Comparison of ENCODE assay signal across 16 cellular contexts in genomic region chr18:8828300-8828699, GRCh38.
DNase-seq lines count a peak whose midpoint lies in the region; ATAC-seq and TF ChIP-seq lines count a peak whose summit lies in the region.
"Had no signal": no experiment of that assay in that cellular context is flagged by ENCODE, and none has a peak within 500 bp of the region (broad histone marks: within the 10 kb centered on the region; RNA-seq: fewer than 3 reads in every experiment).

No MANE protein-coding gene starts in this region.

- H4K91ac ChIP-seq in IMR-90 (ENCODE audit: insufficient read depth, low read depth, low read length): no peak overlapping the region

- no TSS peak for BruUV-seq in IMR-90 (replicated peaks; lab: Mats Ljungman, UMichigan)

- no peak overlapping the region for H4K5ac ChIP-seq in IMR-90 (ENCODE audit: low read depth, low read length)

- peaks cover 10% of the 10 kb centered on the region for H3K27me3 Mint-ChIP-seq in neural progenitor cell (ENCODE audit: insufficient read depth, low read depth)
- peaks cover 22 to 25% of the 10 kb centered on the region in 2 donors for H3K27me3 Mint-ChIP-seq in effector memory CD8-positive, alpha-beta T cell

- dilution Hi-C loops in IMR-90 (cut with HindIII; ENCODE audit: low sequenced_read_pairs, unreplicated experiment): no loop called here

- no peak for TF ChIP-seq CTCF in IMR-90 (conservative IDR thresholded peaks at IDR 0.05; ENCODE audit: low read depth, low read length)
- no peak for TF ChIP-seq CTCF in esophagus muscularis mucosa (IDR thresholded peaks at IDR 0.05)
- no peak for TF ChIP-seq CTCF in neural progenitor cell (IDR thresholded peaks at IDR 0.05)
- TF ChIP-seq CTCF in upper lobe of right lung (IDR thresholded peaks at IDR 0.05): no peak
- no peak for TF ChIP-seq CTCF in vagina (IDR thresholded peaks at IDR 0.05)

- H3K36me3 Mint-ChIP-seq in neural progenitor cell: peaks cover 39% of the 10 kb centered on the region
- no peaks in the 10 kb centered on the region for H3K36me3 Mint-ChIP-seq in effector memory CD8-positive, alpha-beta T cell (ENCODE audit: insufficient read depth)
- H3K36me3 Mint-ChIP-seq: CD14-positive monocyte had no signal

- no peak overlapping the region for H3K9ac ChIP-seq in IMR-90 (ENCODE audit: low read depth, low read length)
- H3K9ac ChIP-seq in neural progenitor cell: no peak overlapping the region

- H3K27me3 ChIP-seq in IMR-90 (ENCODE audit: control insufficient read depth, insufficient read depth, low read length): no peaks in the 10 kb centered on the region
- H3K27me3 ChIP-seq in esophagus muscularis mucosa: no peaks in the 10 kb centered on the region
- H3K27me3 ChIP-seq in neural progenitor cell: no peaks in the 10 kb centered on the region
- H3K27me3 ChIP-seq in upper lobe of right lung: no peaks in the 10 kb centered on the region
- no peaks in the 10 kb centered on the region for H3K27me3 ChIP-seq in SJCRH30
- no peaks in the 10 kb centered on the region for H3K27me3 ChIP-seq in vagina
- H3K27me3 ChIP-seq: MG63, Peyer's patch had no signal

- no peak overlapping the region for H3K4ac ChIP-seq in IMR-90 (ENCODE audit: low read depth, low read length)

- no peak overlapping the region for H2BK20ac ChIP-seq in IMR-90 (ENCODE audit: low read depth, low read length)

- CTCF ChIA-PET in IMR-90 (lab: Yijun Ruan, JAX): no interaction called here

- H2BK120ac ChIP-seq in IMR-90 (ENCODE audit: low read depth, low read length): no peak overlapping the region

- no peak overlapping the region for H3K4me3 Mint-ChIP-seq in neural progenitor cell
- no peak overlapping the region for H3K4me3 Mint-ChIP-seq in effector memory CD8-positive, alpha-beta T cell
- H3K4me3 Mint-ChIP-seq: CD14-positive monocyte had no signal

- H3K18ac ChIP-seq in IMR-90 (ENCODE audit: low read depth, low read length): no peak overlapping the region

- H3K79me2 ChIP-seq in neural progenitor cell (ENCODE audit: low read depth): no peaks in the 10 kb centered on the region

- no peak overlapping the region for H3K23ac ChIP-seq in IMR-90 (ENCODE audit: low read depth, low read length)

- H2BK15ac ChIP-seq in IMR-90 (ENCODE audit: low read depth, low read length): no peak overlapping the region

- no peak overlapping the region for H2BK5ac ChIP-seq in IMR-90 (ENCODE audit: low read depth, low read length, poor library complexity, severe bottlenecking)

- no peaks in the 10 kb centered on the region for H3F3A ChIP-seq in neural progenitor cell (ENCODE audit: low read depth)

- peaks cover 25 to 64% of the 10 kb centered on the region in 2 experiments for H3K79me1 ChIP-seq in IMR-90 (ENCODE audit: low read depth in 1 of 2, low read length in 2 of 2)

- H3K9me3 ChIP-seq in IMR-90 (ENCODE audit: control insufficient read depth, insufficient read depth, low read length): no peaks in the 10 kb centered on the region
- no peaks in the 10 kb centered on the region for H3K9me3 ChIP-seq in esophagus muscularis mucosa
- no peaks in the 10 kb centered on the region for H3K9me3 ChIP-seq in neural progenitor cell (ENCODE audit: low read depth)
- H3K9me3 ChIP-seq in upper lobe of right lung: no peaks in the 10 kb centered on the region
- no peaks in the 10 kb centered on the region for H3K9me3 ChIP-seq in SJCRH30 (replicated peaks)
- no peaks in the 10 kb centered on the region for H3K9me3 ChIP-seq in vagina
- H3K9me3 ChIP-seq: MG63, Peyer's patch had no signal

- WGBS in IMR-90 (ENCODE audit: extremely low coverage in 2 of 2, insufficient read length in 1 of 2), 2 experiments: no CpG with 5 or more reads among the region's 7 CpGs
- 50% methylated on average over 7 of the region's 7 CpGs for WGBS in esophagus muscularis mucosa

- in situ Hi-C loops in IMR-90 (cut with MboI; ENCODE audit: low sequenced_read_pairs): no loop called here

- H3K4me1 ChIP-seq in IMR-90 (ENCODE audit: control insufficient read depth, insufficient read depth, low read length): peaks cover 16% of the 10 kb centered on the region
- H3K4me1 ChIP-seq in esophagus muscularis mucosa: peaks cover 4 to 28% (median 18%) of the 10 kb centered on the region in 4 donors
- no peaks in the 10 kb centered on the region for H3K4me1 ChIP-seq in neural progenitor cell
- H3K4me1 ChIP-seq in upper lobe of right lung: peaks cover 6% of the 10 kb centered on the region
- H3K4me1 ChIP-seq in SJCRH30: no peaks in the 10 kb centered on the region
- H3K4me1 ChIP-seq in vagina: no peaks in the 10 kb centered on the region
- H3K4me1 ChIP-seq: Peyer's patch had no signal

- POLR2A ChIA-PET in IMR-90 (lab: Charles Lee; ENCODE audit: unreplicated experiment): no interaction called here

- peak overlapping the region; percentile 4 for H3K27ac Mint-ChIP-seq in neural progenitor cell
- no peak overlapping the region for H3K27ac Mint-ChIP-seq in effector memory CD8-positive, alpha-beta T cell
- H3K27ac Mint-ChIP-seq: CD14-positive monocyte had no signal

- H3K36me3 ChIP-seq in IMR-90 (ENCODE audit: control insufficient read depth, insufficient read depth, low read length): peaks cover 56% of the 10 kb centered on the region
- H3K36me3 ChIP-seq in esophagus muscularis mucosa: peaks cover 0 to 21% (median 14%) of the 10 kb centered on the region in 4 donors
- no peaks in the 10 kb centered on the region for H3K36me3 ChIP-seq in neural progenitor cell
- no peaks in the 10 kb centered on the region for H3K36me3 ChIP-seq in upper lobe of right lung
- H3K36me3 ChIP-seq in SJCRH30: no peaks in the 10 kb centered on the region
- H3K36me3 ChIP-seq in vagina: peaks cover 0 to 6% of the 10 kb centered on the region in 2 donors

- H3K14ac ChIP-seq in IMR-90 (replicated peaks; ENCODE audit: low read depth, low read length): no peak overlapping the region

- peak overlapping the region in 1 of 2 experiments; percentile 37; a peak in 1 of 4 replicates for H4K8ac ChIP-seq in IMR-90 (ENCODE audit: low read depth in 2 of 2, low read length in 2 of 2)

- no peak for TF ChIP-seq EP300 in esophagus muscularis mucosa (IDR thresholded peaks at IDR 0.05)

- no peak overlapping the region for H3K56ac ChIP-seq in IMR-90 (ENCODE audit: extremely low read depth, insufficient read depth, low read length)

- TF ChIP-seq POLR2A in IMR-90 (IDR thresholded peaks at IDR 0.05; ENCODE audit: low read depth, low read length) (no peak), esophagus muscularis mucosa (IDR thresholded peaks at IDR 0.05; ENCODE audit: low read depth) (no peak), vagina (IDR thresholded peaks at IDR 0.05) (no peak)

- H3K9me3 Mint-ChIP-seq in neural progenitor cell: peaks cover 8% of the 10 kb centered on the region
- H3K9me3 Mint-ChIP-seq in effector memory CD8-positive, alpha-beta T cell: no peaks in the 10 kb centered on the region

- H3K4me1 Mint-ChIP-seq in neural progenitor cell: peaks cover 28% of the 10 kb centered on the region
- H3K4me1 Mint-ChIP-seq in effector memory CD8-positive, alpha-beta T cell (ENCODE audit: low read depth in 2 of 2): no peaks in the 10 kb centered on the region

- H4K20me1 ChIP-seq in IMR-90 (ENCODE audit: insufficient read depth, low read length) (no peaks in the 10 kb centered on the region), neural progenitor cell (ENCODE audit: low read depth) (no peaks in the 10 kb centered on the region)

- no peak overlapping the region for H2AK9ac ChIP-seq in IMR-90 (replicated peaks; ENCODE audit: low read depth, low read length, poor library complexity)

- no peak for TF ChIP-seq RAD21 in IMR-90 (IDR thresholded peaks at IDR 0.05; ENCODE audit: low read length)

- no peak for DNase-seq in IMR-90
- no peak for DNase-seq in esophagus muscularis mucosa (ENCODE audit: extremely low spot score)
- no peak for DNase-seq in neural progenitor cell (ENCODE audit: low spot score)
- DNase-seq in upper lobe of right lung: no peak
- no peak for DNase-seq in SJCRH30
- DNase-seq in effector memory CD8-positive, alpha-beta T cell: no peak
- DNase-seq in vagina (ENCODE audit: extremely low spot score in 2 of 2): no peak
- DNase-seq: H7, MG63, NCI-H1048, NCI-H1417 treated with DMSO at 0.1 percent for 48 hours, NCI-H187 treated with DMSO at 0.1 percent for 48 hours, NCI-H345, NCI-H524 treated with DMSO at 0.1 percent for 48 hours, Peyer's patch had no signal

- H3K4me3 ChIP-seq in IMR-90 (ENCODE audit: insufficient read depth, low read depth, low read length): no peak overlapping the region
- H3K4me3 ChIP-seq in esophagus muscularis mucosa: no peak overlapping the region
- no peak overlapping the region for H3K4me3 ChIP-seq in neural progenitor cell
- H3K4me3 ChIP-seq in upper lobe of right lung: no peak overlapping the region
- H3K4me3 ChIP-seq in SJCRH30: no peak overlapping the region
- no peak overlapping the region for H3K4me3 ChIP-seq in vagina
- H3K4me3 ChIP-seq: MG63, Peyer's patch had no signal

- H3K4me2 ChIP-seq in IMR-90 (ENCODE audit: low read depth, low read length) (no peak overlapping the region), neural progenitor cell (no peak overlapping the region)

- intact Hi-C loops in IMR-90 (cut with micrococcal nuclease) (no loop called here), esophagus muscularis mucosa (cut with DNase I) (no loop called here), upper lobe of right lung (cut with DNase I) (no loop called here), vagina (cut with DNase I) (no loop called here)

- peaks cover 35% of the 10 kb centered on the region for H3K9me1 ChIP-seq in IMR-90 (ENCODE audit: insufficient read depth, low read length)

- H2AFZ ChIP-seq in IMR-90 (replicated peaks; ENCODE audit: low read length, poor library complexity) (no peak overlapping the region), neural progenitor cell (replicated peaks) (no peak overlapping the region)

- H3K27ac ChIP-seq in IMR-90 (ENCODE audit: insufficient read depth, low read length): 0 out of 2 replicates have a peak overlapping the region, but pooled peaks have one; percentile 11
- H3K27ac ChIP-seq in esophagus muscularis mucosa (replicated peaks in 1 of 4): peak overlapping the region; percentile 26 to 63 (median 56)
- H3K27ac ChIP-seq in neural progenitor cell: no peak overlapping the region
- H3K27ac ChIP-seq in upper lobe of right lung: peak overlapping the region; percentile 68
- H3K27ac ChIP-seq in SJCRH30: no peak overlapping the region
- H3K27ac ChIP-seq in vagina: no peak overlapping the region
- H3K27ac ChIP-seq: Peyer's patch had no signal

- ATAC-seq in IMR-90 (ENCODE audit: low read depth) (no peak), upper lobe of right lung (no peak)
- ATAC-seq in effector memory CD8-positive, alpha-beta T cell (replicated peaks): no peak

- H2AK5ac ChIP-seq in IMR-90 (ENCODE audit: low read depth, low read length): no peak overlapping the region

TF ChIP-seq in IMR-90, 13 proteins besides CTCF, POLR2A, EP300 and RAD21 (continues in another document):
- no peak for TF ChIP-seq ELK1 (IDR thresholded peaks at IDR 0.05; ENCODE audit: borderline replicate concordance, low read depth, low read length)

Comparison
In these comparisons a context has a peak if more than half of its experiments do, and no peak if none do; other contexts are left out.
1. H3K27ac ChIP-seq: peak in IMR-90 (single experiment), esophagus muscularis mucosa (4 of 4) and upper lobe of right lung (single experiment); none in neural progenitor cell (single experiment), SJCRH30 (single experiment) and vagina (single experiment).